Comparison of ENCODE assay signal across 1 cellular context in genomic region chr22:19430890-19431541, GRCh38.
A peak's percentile ranks its signal among the peaks of the same experiment; 100 is the strongest.
TF ChIP-seq lines count a peak whose summit lies in the region.

No MANE protein-coding gene starts in this region.

TF ChIP-seq in HepG2, 621 proteins besides CTCF, POLR2A, EP300 and RAD21 (continued from another document and continues in another):
- TF ChIP-seq NFAT5 (CRISPR knock-in tag; IDR thresholded peaks at IDR 0.05) (0 out of 2 replicates have a peak, but pooled peaks have one; percentile 57), TFDP2 (CRISPR knock-in tag; IDR thresholded peaks at IDR 0.05) (peak; percentile 60), GZF1 (CRISPR knock-in tag; IDR thresholded peaks at IDR 0.05) (no peak), HNF4A (CRISPR knock-in tag; IDR thresholded peaks at IDR 0.05) (peak; percentile 90), MEIS1 (CRISPR knock-in tag; IDR thresholded peaks at IDR 0.05; ENCODE audit: borderline replicate concordance) (no peak), NR0B2 (CRISPR knock-in tag; IDR thresholded peaks at IDR 0.05) (peak; percentile 81; the same call in 1 of the 2 replicates), CBX1 (IDR thresholded peaks at IDR 0.05; ENCODE audit: low read depth) (no peak), MNT (IDR thresholded peaks at IDR 0.05) (peak; percentile 60), HES4 (CRISPR knock-in tag; IDR thresholded peaks at IDR 0.05; ENCODE audit: borderline replicate concordance) (peak; percentile 86), REPIN1 (CRISPR knock-in tag; IDR thresholded peaks at IDR 0.05; ENCODE audit: borderline replicate concordance, low read depth) (peak; percentile 66; the same call in 1 of the 2 replicates), SNAI1 (CRISPR knock-in tag; IDR thresholded peaks at IDR 0.05; ENCODE audit: borderline replicate concordance) (0 out of 2 replicates have a peak, but pooled peaks have one; percentile 31), NR2C2 (CRISPR knock-in tag; IDR thresholded peaks at IDR 0.05; ENCODE audit: borderline replicate concordance) (peak; percentile 12; the same call in 1 of the 2 replicates), FOXK1 (CRISPR knock-in tag; IDR thresholded peaks at IDR 0.05; ENCODE audit: borderline replicate concordance, low read depth) (no peak), GPBP1L1 (CRISPR knock-in tag; IDR thresholded peaks at IDR 0.05) (no peak), DMAP1 (CRISPR knock-in tag; IDR thresholded peaks at IDR 0.05) (0 out of 2 replicates have a peak, but pooled peaks have one; percentile 76), ZNF235 (CRISPR knock-in tag; IDR thresholded peaks at IDR 0.05; ENCODE audit: borderline replicate concordance) (no peak), YY1 (IDR thresholded peaks at IDR 0.05; ENCODE audit: insufficient read depth, insufficient replicate concordance, low read depth, low read length) (peak; percentile 61), ZNF224 (CRISPR knock-in tag; IDR thresholded peaks at IDR 0.05) (peak; percentile 95), HNF4G (IDR thresholded peaks at IDR 0.05; ENCODE audit: borderline replicate concordance, low read depth, low read length) (peak; percentile 82), HNF4G (CRISPR knock-in tag; IDR thresholded peaks at IDR 0.05; ENCODE audit: borderline replicate concordance, low read depth) (0 out of 2 replicates have a peak, but pooled peaks have one; percentile 18), NFATC3 (CRISPR knock-in tag; IDR thresholded peaks at IDR 0.05) (no peak), MBD4 (IDR thresholded peaks at IDR 0.05; ENCODE audit: borderline replicate concordance, low read length) (no peak), ZNF615 (CRISPR knock-in tag; IDR thresholded peaks at IDR 0.05; ENCODE audit: borderline replicate concordance) (no peak), ZNF20 (CRISPR knock-in tag; IDR thresholded peaks at IDR 0.05) (0 out of 2 replicates have a peak, but pooled peaks have one; percentile 42), HOXA3 (CRISPR knock-in tag; IDR thresholded peaks at IDR 0.05) (peak; percentile 6; the same call in 1 of the 2 replicates), ZFP1 (CRISPR knock-in tag; IDR thresholded peaks at IDR 0.05) (no peak), MTF2 (CRISPR knock-in tag; IDR thresholded peaks at IDR 0.05; ENCODE audit: borderline replicate concordance) (no peak), NFYB (CRISPR knock-in tag; IDR thresholded peaks at IDR 0.05) (peak; percentile 15; the same call in 1 of the 2 replicates), ZNF468 (CRISPR knock-in tag; IDR thresholded peaks at IDR 0.05) (no peak), MIXL1 (CRISPR knock-in tag; IDR thresholded peaks at IDR 0.05) (no peak), KLF16 (CRISPR knock-in tag; IDR thresholded peaks at IDR 0.05) (peak in 1 of 2 experiments; percentile 17; a peak in 1 of 4 replicates), ZNF788 (CRISPR knock-in tag; IDR thresholded peaks at IDR 0.05; ENCODE audit: borderline replicate concordance) (0 out of 2 replicates have a peak, but pooled peaks have one; percentile 16), KLF15 (CRISPR knock-in tag; IDR thresholded peaks at IDR 0.05; ENCODE audit: borderline replicate concordance) (0 out of 2 replicates have a peak, but pooled peaks have one; percentile 53), ZNF280D (CRISPR knock-in tag; IDR thresholded peaks at IDR 0.05) (peak; percentile 39; the same call in 1 of the 2 replicates), PHF8 (CRISPR knock-in tag; IDR thresholded peaks at IDR 0.05) (peak; percentile 44; the same call in 1 of the 2 replicates), ZNF280B (CRISPR knock-in tag; IDR thresholded peaks at IDR 0.05; ENCODE audit: borderline replicate concordance) (0 out of 2 replicates have a peak, but pooled peaks have one; percentile 69), ZNF256 (CRISPR knock-in tag; conservative IDR thresholded peaks at IDR 0.05) (0 out of 2 replicates have a peak, but pooled peaks have one; percentile 46), HIC2 (CRISPR knock-in tag; IDR thresholded peaks at IDR 0.05; ENCODE audit: low read depth) (peak; percentile 57; the same call in 1 of the 2 replicates), ZNF33A (CRISPR knock-in tag; IDR thresholded peaks at IDR 0.05; ENCODE audit: borderline replicate concordance) (0 out of 2 replicates have a peak, but pooled peaks have one; percentile 41), ZNF710 (CRISPR knock-in tag; IDR thresholded peaks at IDR 0.05; ENCODE audit: borderline replicate concordance) (peak; percentile 61; the same call in 1 of the 2 replicates), MAX (IDR thresholded peaks at IDR 0.05) (peak; percentile 95), ZNF329 (CRISPR knock-in tag; IDR thresholded peaks at IDR 0.05; ENCODE audit: low read depth) (0 out of 2 replicates have a peak, but pooled peaks have one; percentile 41)
